Comparison of ENCODE assay signal across 8 cellular contexts in the genomic region with DNA sequence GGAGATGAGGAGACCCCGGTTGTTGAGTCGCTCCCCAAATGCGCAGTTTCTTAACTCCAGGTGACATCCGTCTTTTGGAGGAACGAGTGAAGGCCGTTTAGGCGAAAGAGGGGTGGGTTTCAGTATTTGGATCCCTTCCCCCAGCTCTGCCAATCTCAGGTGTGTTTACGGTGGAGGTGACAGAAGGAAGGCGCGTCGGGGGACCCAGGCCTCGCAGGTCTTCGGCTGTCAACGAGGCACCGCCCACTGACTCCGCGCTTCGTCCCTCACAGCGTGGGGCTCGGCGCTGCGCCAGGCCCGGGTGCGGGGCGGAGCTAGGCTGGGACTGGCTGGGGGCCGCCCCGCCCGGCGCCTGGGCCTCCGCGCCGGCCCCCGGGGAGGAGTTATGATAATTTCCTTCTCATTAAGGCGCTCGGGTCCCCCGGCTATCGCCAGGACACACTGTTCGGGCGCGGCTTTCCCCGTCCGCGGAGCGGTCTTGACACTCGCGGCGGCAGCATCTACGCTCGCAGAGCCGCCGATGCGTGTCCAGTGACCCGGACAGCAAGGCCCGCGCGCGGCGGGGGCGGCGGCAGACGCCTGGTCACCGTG. TPM values are rescaled to one million over a fixed set of nuclear protein-coding genes. Genes with fewer than 3 reads are reported as not detected.
A peak's percentile ranks its signal among the peaks of the same experiment; 100 is the strongest.
DNase-seq lines count a peak whose midpoint lies in the region; ATAC-seq, FAIRE-seq and TF ChIP-seq lines count a peak whose summit lies in the region.

TSS of gene TFAP2C (plus strand) at position 434 of the 591 bp plus-strand sequence. CDS start 239 bp downstream, outside the sequence.

- H3K27ac ChIP-seq in pancreas, result no peak within 1 kb of the TSS
- no peak within 1 kb of the TSS for H3K27ac ChIP-seq in CD8-positive, alpha-beta T cell (ENCODE audit: low read depth, low read length)

- peak within 1 kb of the TSS; percentile 41 for H3K4me3 Mint-ChIP-seq in activated CD8-positive, alpha-beta T cell treated with anti-CD3 and anti-CD28 coated beads, Interleukin-2, amount 10 ng/mL, durations not matched to agents 7 days and 5 days
- H3K4me3 Mint-ChIP-seq in CD8-positive, alpha-beta T cell, result no peak within 1 kb of the TSS

- POLR2A ChIA-PET in activated CD8-positive, alpha-beta T cell treated with anti-CD3 and anti-CD28 coated beads, Interleukin-2, amount 10 ng/mL, durations not matched to agents 7 days and 5 days (lab: Charles Lee), result no interaction called here
- POLR2A ChIA-PET in CD8-positive, alpha-beta T cell (lab: Charles Lee), result no interaction called here

- H3K9me3 ChIP-seq in pancreas, result no peaks in the 10 kb centered on the region
- no peaks in the 10 kb centered on the region for H3K9me3 ChIP-seq in CD8-positive, alpha-beta T cell (ENCODE audit: low read length)

- H3K27me3 ChIP-seq in pancreas, result peaks cover 0 to 35% (median 12%) of the 10 kb centered on the region in 4 donors
- H3K27me3 ChIP-seq in CD8-positive, alpha-beta T cell (ENCODE audit: insufficient read depth, low read length), result peaks cover 10% of the 10 kb centered on the region

- WGBS in pancreas, 2 donors, result 1 to 2% methylated on average over 62 of the region's 62 CpGs

- CTCF ChIA-PET in activated CD8-positive, alpha-beta T cell treated with anti-CD3 and anti-CD28 coated beads, Interleukin-2, amount 10 ng/mL, durations not matched to agents 7 days and 5 days (lab: Charles Lee), result no interaction called here
- CTCF ChIA-PET in CD8-positive, alpha-beta T cell (lab: Charles Lee), result no interaction called here

- no peaks in the 10 kb centered on the region for H3K36me3 ChIP-seq in pancreas
- no peaks in the 10 kb centered on the region for H3K36me3 ChIP-seq in CD8-positive, alpha-beta T cell (ENCODE audit: insufficient read depth, low read length)

- no peaks in the 10 kb centered on the region for H3K9me3 Mint-ChIP-seq in activated CD8-positive, alpha-beta T cell treated with anti-CD3 and anti-CD28 coated beads, Interleukin-2, amount 10 ng/mL, durations not matched to agents 7 days and 5 days (ENCODE audit: insufficient read depth)
- H3K9me3 Mint-ChIP-seq in CD8-positive, alpha-beta T cell, result no peaks in the 10 kb centered on the region

- peak within 1 kb of the TSS; percentile 74 to 78 for H3K4me3 ChIP-seq in foreskin fibroblast (ENCODE audit: low read depth in 1 of 2, low read length in 2 of 2)
- H3K4me3 ChIP-seq in pancreas, result peak within 1 kb of the TSS; percentile 29 to 53 (median 42)
- no peak within 1 kb of the TSS for H3K4me3 ChIP-seq in CD8-positive, alpha-beta T cell (ENCODE audit: low read depth, low read length)

- H3K36me3 Mint-ChIP-seq in activated CD8-positive, alpha-beta T cell treated with anti-CD3 and anti-CD28 coated beads, Interleukin-2, amount 10 ng/mL, durations not matched to agents 7 days and 5 days (ENCODE audit: low read depth), result no peaks in the 10 kb centered on the region
- no peaks in the 10 kb centered on the region for H3K36me3 Mint-ChIP-seq in CD8-positive, alpha-beta T cell

- TF ChIP-seq CTCF in foreskin fibroblast (IDR thresholded peaks at IDR 0.05; ENCODE audit: low read depth, low read length) (no peak), pancreas (IDR thresholded peaks at IDR 0.05) (no peak)
- no peak for TF ChIP-seq CTCF in CD8-positive, alpha-beta T cell (IDR thresholded peaks at IDR 0.05)

- no peak within 1 kb of the TSS for H3K27ac Mint-ChIP-seq in activated CD8-positive, alpha-beta T cell treated with anti-CD3 and anti-CD28 coated beads, Interleukin-2, amount 10 ng/mL, durations not matched to agents 7 days and 5 days
- no peak within 1 kb of the TSS for H3K27ac Mint-ChIP-seq in CD8-positive, alpha-beta T cell

- H3K4me1 Mint-ChIP-seq in activated CD8-positive, alpha-beta T cell treated with anti-CD3 and anti-CD28 coated beads, Interleukin-2, amount 10 ng/mL, durations not matched to agents 7 days and 5 days (ENCODE audit: low read depth), result peaks cover 23% of the 10 kb centered on the region
- peaks cover 8% of the 10 kb centered on the region for H3K4me1 Mint-ChIP-seq in CD8-positive, alpha-beta T cell (ENCODE audit: low read depth)

- peaks cover 65% of the 10 kb centered on the region for H3K27me3 Mint-ChIP-seq in activated CD8-positive, alpha-beta T cell treated with anti-CD3 and anti-CD28 coated beads, Interleukin-2, amount 10 ng/mL, durations not matched to agents 7 days and 5 days (ENCODE audit: low read depth)
- H3K27me3 Mint-ChIP-seq in CD8-positive, alpha-beta T cell (ENCODE audit: low read depth), result peaks cover 41% of the 10 kb centered on the region

- intact Hi-C loops in pancreas (cut with DNase I), result no loop called here
- intact Hi-C loops in CD8-positive, alpha-beta T cell (cut with DNase I, micrococcal nuclease), result no loop called here

- FAIRE-seq in pancreas (lab: Jason Lieb, UNC), result no peak

- ATAC-seq in activated CD8-positive, alpha-beta T cell treated with anti-CD3 and anti-CD28 coated beads, Interleukin-2, amount 10 ng/mL, durations not matched to agents 7 days and 5 days, result peak; percentile 72
- peak; percentile 86 to 88 (median 86) for ATAC-seq in pancreas
- ATAC-seq in CD8-positive, alpha-beta T cell, result no peak

- H3K4me1 ChIP-seq in pancreas, result peaks cover 5 to 17% (median 7%) of the 10 kb centered on the region in 3 donors
- peaks cover 5% of the 10 kb centered on the region for H3K4me1 ChIP-seq in CD8-positive, alpha-beta T cell (ENCODE audit: insufficient read depth, low read length)

- DNase-seq in DMS 273 treated with DMSO at 0.1 percent for 48 hours (lab: John Stamatoyannopoulos, UW) (peak; percentile 34), HuH-7.5 (ENCODE audit: low spot score) (peak; percentile 66), foreskin fibroblast (peak; percentile 84 to 95), pancreas (peak; percentile 66 to 86 (median 80)), COLO668 (lab: John Stamatoyannopoulos, UW; ENCODE audit: unreplicated experiment) (no peak), globus pallidus (ENCODE audit: low spot score) (no peak)
- DNase-seq in activated CD8-positive, alpha-beta T cell treated with anti-CD3 and anti-CD28 coated beads, Interleukin-2, amount 10 ng/mL, durations not matched to agents 7 days and 5 days, result peak; percentile 25
- no peak for DNase-seq in CD8-positive, alpha-beta T cell

RNA-seq across cellular contexts. Expression of gene TFAP2C, which starts in this region (rescaled TPM):
- total RNA-seq in activated CD8-positive, alpha-beta T cell treated with anti-CD3 and anti-CD28 coated beads, Interleukin-2, amount 10 ng/mL, durations not matched to agents 7 days and 5 days, result not detected
- total RNA-seq in pancreas, result 1 to 10 TPM in 2 of 6 donors, under 1 TPM in 4; 0.42 to 1.6 (median 0.58) TPM
- polyA plus RNA-seq in pancreas, result under 1 TPM; 0.19 to 0.49 TPM
- total RNA-seq in CD8-positive, alpha-beta T cell, result not detected

Comparison
In these comparisons a context has a peak if more than half of its experiments do, and no peak if none do; other contexts are left out.
1. Peak in DNase-seq and ATAC-seq in activated CD8-positive, alpha-beta T cell treated with anti-CD3 and anti-CD28 coated beads, Interleukin-2, amount 10 ng/mL, durations not matched to agents 7 days and 5 days; RNA of the gene not detected or under 1 TPM.
2. DNase-seq: peak in DMS 273 treated with DMSO at 0.1 percent for 48 hours (single experiment), HuH-7.5 (single experiment), foreskin fibroblast (2 of 2) and pancreas (6 of 6); none in COLO668 (single experiment), CD8-positive, alpha-beta T cell (0 of 7) and globus pallidus (single experiment).